29 cellular contexts compared by ENCODE assay signal in the genomic region with DNA sequence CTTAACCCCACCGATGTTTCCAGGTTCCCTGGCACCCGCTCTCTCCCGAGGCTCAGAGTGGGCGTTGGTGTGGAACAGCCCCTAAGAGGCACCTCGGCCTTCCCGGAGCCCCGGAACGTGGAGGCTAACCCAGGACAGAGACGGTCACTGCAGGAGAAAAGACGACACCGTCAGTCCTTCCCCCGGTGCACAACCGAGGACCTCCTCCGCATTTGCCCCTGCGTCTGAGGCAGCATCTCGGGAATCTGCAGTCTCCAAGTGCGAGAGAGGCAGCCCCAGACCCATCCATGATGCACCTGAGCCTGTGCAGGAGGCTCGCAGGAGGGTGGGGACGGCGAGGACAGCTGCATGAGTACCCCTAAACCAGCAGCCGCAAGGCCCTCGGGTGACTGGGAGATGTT.
"Had no signal": no experiment of that assay in that cellular context is flagged by ENCODE, and none has a peak within 500 bp of the region (broad histone marks: within the 10 kb centered on the region; RNA-seq: fewer than 3 reads in every experiment).

No MANE protein-coding gene starts in this region.

- H3K27me3 ChIP-seq: hepatocyte, neural progenitor cell, pancreas, right lobe of liver, uterus had no signal

- H3K4me1 ChIP-seq: heart right ventricle, left lung, lower lobe of right lung, pancreas, psoas muscle, right lobe of liver, suprapubic skin, tibial nerve, uterus had no signal

- H3K27ac ChIP-seq: heart right ventricle, hepatocyte, left lung, lower lobe of right lung, neural progenitor cell, neutrophil, pancreas, psoas muscle, right lobe of liver, skin epidermis, suprapubic skin, tibial nerve, uterus had no signal

- H3K4me3 Mint-ChIP-seq: mesothelial cell of epicardium; naive B cell; natural killer cell; nephron progenitor cell; neural progenitor cell; stimulated activated naive B cell treated with anti-CD40 and anti-IgM and Interleukin-4, amounts not matched to agents 10 μg/mL and 1 μg/mL and 100 μg/mL, for 72 hours; type B pancreatic cell had no signal

- H3K4me1 Mint-ChIP-seq: naive B cell, natural killer cell had no signal

- DNase-seq: heart right ventricle; islet precursor cell; kidney glomerular epithelial cell; left cardiac atrium; lower lobe of right lung; mammary epithelial cell; mesenchymal stem cell; naive B cell; natural killer cell; nephron progenitor cell; psoas muscle; stimulated activated CD4-positive, alpha-beta T cell treated with anti-CD3 and anti-CD28 coated beads, Interleukin-12 subunit alpha, Interleukin-12 subunit beta, amount 100 ng/mL, for 4 hours; stimulated activated CD4-positive, alpha-beta T cell treated with anti-CD3 and anti-CD28 coated beads, Interleukin-15, amount 100 ng/mL, for 24 hours; stimulated activated CD4-positive, alpha-beta T cell treated with anti-CD3 and anti-CD28 coated beads, Interleukin-2, amount 100 ng/mL, for 24 hours; stimulated activated CD4-positive, alpha-beta T cell treated with anti-CD3 and anti-CD28 coated beads, Interleukin-4, amount 100 ng/mL, for 1 hour; stimulated activated naive B cell treated with anti-CD40 and anti-IgM and Interleukin-4, amounts not matched to agents 10 μg/mL and 1 μg/mL and 100 μg/mL, for 72 hours; stimulated activated naive CD8-positive, alpha-beta T cell treated with anti-CD3 and anti-CD28 coated beads, Interleukin-15, Interleukin-2, amounts not matched to agents 100 U/mL and 50 U/mL, for 24 hours; uterus had no signal

- H3K36me3 Mint-ChIP-seq: mesothelial cell of epicardium; naive B cell; natural killer cell; neural progenitor cell; stimulated activated naive B cell treated with anti-CD40 and anti-IgM and Interleukin-4, amounts not matched to agents 10 μg/mL and 1 μg/mL and 100 μg/mL, for 72 hours; type B pancreatic cell had no signal

- H3K27ac Mint-ChIP-seq: mesothelial cell of epicardium; natural killer cell; nephron progenitor cell; stimulated activated naive B cell treated with anti-CD40 and anti-IgM and Interleukin-4, amounts not matched to agents 10 μg/mL and 1 μg/mL and 100 μg/mL, for 72 hours; type B pancreatic cell had no signal

- H3K36me3 ChIP-seq: heart right ventricle, left lung, lower lobe of right lung, neural progenitor cell, neutrophil, pancreas, right lobe of liver, suprapubic skin, tibial nerve, uterus had no signal

- H3K9me3 Mint-ChIP-seq: mesothelial cell of epicardium; naive B cell; natural killer cell; nephron progenitor cell; stimulated activated naive B cell treated with anti-CD40 and anti-IgM and Interleukin-4, amounts not matched to agents 10 μg/mL and 1 μg/mL and 100 μg/mL, for 72 hours; type B pancreatic cell had no signal

- H3K27me3 Mint-ChIP-seq: naive B cell; stimulated activated naive B cell treated with anti-CD40 and anti-IgM and Interleukin-4, amounts not matched to agents 10 μg/mL and 1 μg/mL and 100 μg/mL, for 72 hours had no signal

- H3K4me3 ChIP-seq: heart right ventricle, hepatocyte, left lung, lower lobe of right lung, neural progenitor cell, pancreas, psoas muscle, right lobe of liver, skin epidermis, suprapubic skin, tibial nerve, uterus had no signal

- H3K9me3 ChIP-seq: heart right ventricle, left lung, lower lobe of right lung, neutrophil, pancreas, psoas muscle, right lobe of liver, suprapubic skin, tibial nerve, uterus had no signal
